Comparison of ENCODE assay signal across 10 cellular contexts in the genomic region with DNA sequence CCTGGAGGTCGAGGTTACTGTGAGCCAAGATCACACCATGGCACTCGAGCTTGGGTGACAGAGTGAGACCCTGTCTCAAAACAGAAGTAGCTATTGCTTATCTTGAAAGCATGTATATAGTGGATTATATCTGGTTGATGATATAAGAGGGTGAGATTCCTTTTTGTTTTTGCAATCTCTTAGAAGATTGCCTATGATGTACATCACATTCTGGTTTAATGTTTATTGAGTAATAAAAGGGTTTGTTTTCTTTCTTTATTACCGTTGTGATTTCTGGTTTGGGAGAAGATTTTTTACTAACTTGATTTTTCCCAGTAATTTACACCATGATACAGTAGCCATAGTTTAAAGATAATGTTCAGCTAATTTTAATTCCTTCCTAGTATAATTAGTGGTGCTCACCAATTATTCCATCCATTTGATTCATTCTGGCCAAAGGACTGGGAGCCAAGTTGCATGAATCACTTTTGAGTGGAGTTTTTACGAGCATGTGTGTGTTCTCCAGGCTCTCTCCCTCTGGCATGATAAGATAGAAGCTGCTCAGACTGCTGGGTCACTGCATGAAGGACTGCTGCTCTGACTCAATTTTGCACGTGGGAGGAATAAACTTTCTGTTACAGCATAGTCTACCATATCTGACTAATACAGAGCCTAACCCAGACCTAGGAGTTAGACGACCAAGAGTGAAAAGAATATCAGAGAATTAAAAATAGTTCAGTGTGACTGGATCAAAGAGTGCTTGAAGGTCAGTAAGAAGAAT. TPM values are rescaled to one million over a fixed set of nuclear protein-coding genes. Genes with fewer than 3 reads are reported as not detected.
DNase-seq lines count a peak whose midpoint lies in the region; ATAC-seq and TF ChIP-seq lines count a peak whose summit lies in the region.
"Had no signal": no experiment of that assay in that cellular context is flagged by ENCODE, and none has a peak within 500 bp of the region (broad histone marks: within the 10 kb centered on the region; RNA-seq: fewer than 3 reads in every experiment).

No MANE protein-coding gene starts in this region.

- no peak for TF ChIP-seq CTCF in heart left ventricle (IDR thresholded peaks at IDR 0.05)

- no peaks in the 10 kb centered on the region for H3K36me3 ChIP-seq in heart left ventricle
- H3K36me3 ChIP-seq: BLaER1 had no signal

- H3K9me3 ChIP-seq in heart left ventricle = no peaks in the 10 kb centered on the region
- H3K9me3 ChIP-seq: BLaER1 had no signal

- peak overlapping the region in 10 of 12 donors; percentile 39 to 74 (median 63) for H3K27ac ChIP-seq in heart left ventricle
- H3K27ac ChIP-seq: BLaER1 had no signal

- whole genome bisulfite sequencing in heart left ventricle, 4 donors = 34 to 48% (median 43%) methylated on average over 6 of the region's 6 CpGs

- H3K4me3 ChIP-seq in heart left ventricle = no peak overlapping the region
- H3K4me3 ChIP-seq: BLaER1 had no signal

- peak; percentile 88 to 99 (median 96) for ATAC-seq in heart left ventricle
- peak; percentile 34 to 50 for ATAC-seq in stimulated activated naive B cell treated with anti-CD40 and anti-IgM and Interleukin-4, amounts not matched to agents 10 μg/mL and 1 μg/mL and 100 μg/mL, for 72 hours (replicated peaks)

- no peak overlapping the region for H3K27ac Mint-ChIP-seq in stimulated activated naive B cell treated with anti-CD40 and anti-IgM and Interleukin-4, amounts not matched to agents 10 μg/mL and 1 μg/mL and 100 μg/mL, for 72 hours
- no peak overlapping the region for H3K27ac Mint-ChIP-seq in T-helper 2 cell treated with Interferon-gamma antibody and Interleukin-4, amounts not matched to agents 5 μg/mL and 100 μg/mL, for 36 hours
- no peak overlapping the region for H3K27ac Mint-ChIP-seq in activated CD4-positive, alpha-beta T cell treated with anti-CD3 and anti-CD28 coated beads, Interleukin-2, amount 10 ng/mL, durations not matched to agents 24 days and 14 days

- H3K9me3 Mint-ChIP-seq in stimulated activated naive B cell treated with anti-CD40 and anti-IgM and Interleukin-4, amounts not matched to agents 10 μg/mL and 1 μg/mL and 100 μg/mL, for 72 hours = no peaks in the 10 kb centered on the region
- H3K9me3 Mint-ChIP-seq in T-helper 2 cell treated with Interferon-gamma antibody and Interleukin-4, amounts not matched to agents 5 μg/mL and 100 μg/mL, for 36 hours = no peaks in the 10 kb centered on the region
- H3K9me3 Mint-ChIP-seq in activated CD4-positive, alpha-beta T cell treated with anti-CD3 and anti-CD28 coated beads, Interleukin-2, amount 10 ng/mL, durations not matched to agents 24 days and 14 days = no peaks in the 10 kb centered on the region

- H3K4me3 Mint-ChIP-seq in stimulated activated naive B cell treated with anti-CD40 and anti-IgM and Interleukin-4, amounts not matched to agents 10 μg/mL and 1 μg/mL and 100 μg/mL, for 72 hours = no peak overlapping the region
- H3K4me3 Mint-ChIP-seq in T-helper 2 cell treated with Interferon-gamma antibody and Interleukin-4, amounts not matched to agents 5 μg/mL and 100 μg/mL, for 36 hours = no peak overlapping the region
- H3K4me3 Mint-ChIP-seq in activated CD4-positive, alpha-beta T cell treated with anti-CD3 and anti-CD28 coated beads, Interleukin-2, amount 10 ng/mL, durations not matched to agents 24 days and 14 days = no peak overlapping the region

- H3K4me1 ChIP-seq in heart left ventricle = peaks cover 0 to 41% (median 18%) of the 10 kb centered on the region in 12 donors
- H3K4me1 ChIP-seq: BLaER1 had no signal

- peaks cover 2 to 13% of the 10 kb centered on the region in 2 donors for H3K4me1 Mint-ChIP-seq in stimulated activated naive B cell treated with anti-CD40 and anti-IgM and Interleukin-4, amounts not matched to agents 10 μg/mL and 1 μg/mL and 100 μg/mL, for 72 hours
- H3K4me1 Mint-ChIP-seq in T-helper 2 cell treated with Interferon-gamma antibody and Interleukin-4, amounts not matched to agents 5 μg/mL and 100 μg/mL, for 36 hours (ENCODE audit: low read depth) = peaks cover under 1% of the 10 kb centered on the region
- peaks cover 6% of the 10 kb centered on the region for H3K4me1 Mint-ChIP-seq in activated CD4-positive, alpha-beta T cell treated with anti-CD3 and anti-CD28 coated beads, Interleukin-2, amount 10 ng/mL, durations not matched to agents 24 days and 14 days

- intact Hi-C loops in heart left ventricle (cut with DNase I) = no loop called here
- intact Hi-C loops in activated CD4-positive, alpha-beta T cell treated with anti-CD3 and anti-CD28 coated beads, Interleukin-2, amount 10 ng/mL, durations not matched to agents 24 days and 14 days (cut with micrococcal nuclease) = no loop called here

- no peak for TF ChIP-seq POLR2A in heart left ventricle (IDR thresholded peaks at IDR 0.05)

- no peaks in the 10 kb centered on the region for H3K27me3 ChIP-seq in heart left ventricle
- H3K27me3 ChIP-seq: BLaER1 had no signal

- peaks cover 0 to 6% of the 10 kb centered on the region in 2 donors for H3K36me3 Mint-ChIP-seq in stimulated activated naive B cell treated with anti-CD40 and anti-IgM and Interleukin-4, amounts not matched to agents 10 μg/mL and 1 μg/mL and 100 μg/mL, for 72 hours
- no peaks in the 10 kb centered on the region for H3K36me3 Mint-ChIP-seq in T-helper 2 cell treated with Interferon-gamma antibody and Interleukin-4, amounts not matched to agents 5 μg/mL and 100 μg/mL, for 36 hours (ENCODE audit: low read depth)
- no peaks in the 10 kb centered on the region for H3K36me3 Mint-ChIP-seq in activated CD4-positive, alpha-beta T cell treated with anti-CD3 and anti-CD28 coated beads, Interleukin-2, amount 10 ng/mL, durations not matched to agents 24 days and 14 days (ENCODE audit: low read depth)

- peak; percentile 17 for DNase-seq in NCI-H1105 treated with DMSO at 0.1 percent for 48 hours (lab: John Stamatoyannopoulos, UW)
- DNase-seq in NCI-H1105 (lab: John Stamatoyannopoulos, UW) = no peak
- DNase-seq in SW480 (ENCODE audit: low spot score) = peak; percentile 28
- DNase-seq in heart left ventricle = peak in 4 of 5 donors; percentile 26 to 70 (median 47)
- DNase-seq in stimulated activated naive B cell treated with anti-CD40 and anti-IgM and Interleukin-4, amounts not matched to agents 10 μg/mL and 1 μg/mL and 100 μg/mL, for 72 hours = no peak
- no peak for DNase-seq in anterior cingulate cortex (lab: John Stamatoyannopoulos, UW)
- DNase-seq in T-helper 2 cell treated with Interferon-gamma antibody and Interleukin-4, amounts not matched to agents 5 μg/mL and 100 μg/mL, for 36 hours (ENCODE audit: low spot score) = no peak
- no peak for DNase-seq in activated CD4-positive, alpha-beta T cell treated with anti-CD3 and anti-CD28 coated beads, Interleukin-2, amount 10 ng/mL, durations not matched to agents 24 days and 14 days
- DNase-seq: NCI-H2081 had no signal

- no peaks in the 10 kb centered on the region for H3K27me3 Mint-ChIP-seq in stimulated activated naive B cell treated with anti-CD40 and anti-IgM and Interleukin-4, amounts not matched to agents 10 μg/mL and 1 μg/mL and 100 μg/mL, for 72 hours
- H3K27me3 Mint-ChIP-seq in T-helper 2 cell treated with Interferon-gamma antibody and Interleukin-4, amounts not matched to agents 5 μg/mL and 100 μg/mL, for 36 hours (ENCODE audit: low read depth) = no peaks in the 10 kb centered on the region
- H3K27me3 Mint-ChIP-seq in activated CD4-positive, alpha-beta T cell treated with anti-CD3 and anti-CD28 coated beads, Interleukin-2, amount 10 ng/mL, durations not matched to agents 24 days and 14 days = peaks cover 3% of the 10 kb centered on the region

RNA-seq across cellular contexts. Expression of a gene that starts 13.5 kb away (rescaled TPM):
- total RNA-seq in heart left ventricle = 10 to 100 TPM in 7 of 9 donors, 1 to 10 TPM in 2; 7.4 to 24.7 (median 12.0) TPM
- polyA plus RNA-seq in heart left ventricle = 10 to 100 TPM; 16.9 to 39.5 TPM
- total RNA-seq in activated CD4-positive, alpha-beta T cell treated with anti-CD3 and anti-CD28 coated beads, Interleukin-2, amount 10 ng/mL, durations not matched to agents 24 days and 14 days = 0.91 and 1.1 TPM in 2 replicates

Comparison
In these comparisons a context has a peak if more than half of its experiments do, and no peak if none do; other contexts are left out.
1. DNase-seq: peak in NCI-H1105 treated with DMSO at 0.1 percent for 48 hours (single experiment), SW480 (single experiment) and heart left ventricle (4 of 5); none in NCI-H1105 (single experiment), stimulated activated naive B cell treated with anti-CD40 and anti-IgM and Interleukin-4, amounts not matched to agents 10 μg/mL and 1 μg/mL and 100 μg/mL, for 72 hours (single experiment), anterior cingulate cortex (0 of 58), T-helper 2 cell treated with Interferon-gamma antibody and Interleukin-4, amounts not matched to agents 5 μg/mL and 100 μg/mL, for 36 hours (single experiment) and activated CD4-positive, alpha-beta T cell treated with anti-CD3 and anti-CD28 coated beads, Interleukin-2, amount 10 ng/mL, durations not matched to agents 24 days and 14 days (single experiment).